16 cellular contexts compared by ENCODE assay signal in genomic region chr11:60710482-60710881, GRCh38. TPM values are rescaled to one million over a fixed set of nuclear protein-coding genes. Genes with fewer than 3 reads are reported as not detected.
DNase-seq lines count a peak whose midpoint lies in the region; ATAC-seq and TF ChIP-seq lines count a peak whose summit lies in the region.
"Had no signal": no experiment of that assay in that cellular context is flagged by ENCODE, and none has a peak within 500 bp of the region (broad histone marks: within the 10 kb centered on the region; RNA-seq: fewer than 3 reads in every experiment).

No MANE protein-coding gene starts in this region.

- H3K4me1 ChIP-seq in body of pancreas: peaks cover 12% of the 10 kb centered on the region

- H3K4me1 Mint-ChIP-seq in neural crest cell: no peaks in the 10 kb centered on the region
- H3K4me1 Mint-ChIP-seq: activated CD4-positive, alpha-beta memory T cell treated with anti-CD3 and anti-CD28 coated beads, Interleukin-2, amount 10 ng/mL, durations not matched to agents 7 days and 5 days; immature natural killer cell had no signal

- H3K9me3 Mint-ChIP-seq in neural crest cell: no peaks in the 10 kb centered on the region
- H3K9me3 Mint-ChIP-seq: activated CD4-positive, alpha-beta memory T cell treated with anti-CD3 and anti-CD28 coated beads, Interleukin-2, amount 10 ng/mL, durations not matched to agents 7 days and 5 days; activated T-helper 2 cell treated with anti-CD3 and anti-CD28 coated beads, Interferon-gamma antibody, Interleukin-2, Interleukin-4, amounts not matched to agents 10 μg/mL and 5 μg/mL and 100 μg/mL, durations not matched to agents 14 hours and 24 hours and 36 hours; immature natural killer cell had no signal

- H3K4me3 ChIP-seq in body of pancreas: no peak overlapping the region

- no peak for TF ChIP-seq POLR2A in body of pancreas (IDR thresholded peaks at IDR 0.05)

- H3K27me3 ChIP-seq in body of pancreas: no peaks in the 10 kb centered on the region

- H3K36me3 Mint-ChIP-seq in neural crest cell (ENCODE audit: low read depth): no peaks in the 10 kb centered on the region
- H3K36me3 Mint-ChIP-seq: immature natural killer cell had no signal

- TF ChIP-seq CTCF in GM12873 (IDR thresholded peaks at IDR 0.05; ENCODE audit: insufficient read depth, low read depth, low read length, missing control alignments): peak; percentile 10
- TF ChIP-seq CTCF in LNCAP (IDR thresholded peaks at IDR 0.05): peak; percentile 36; the same call in 1 of the 2 replicates
- peak; percentile 29 for TF ChIP-seq CTCF in neural crest cell (conservative IDR thresholded peaks at IDR 0.05)
- TF ChIP-seq CTCF in body of pancreas (IDR thresholded peaks at IDR 0.05): peak in 1 of 7 experiments; percentile 5

- peak overlapping the region in 1 of 4 donors; percentile 13 for H3K27ac ChIP-seq in body of pancreas

- H3K27ac Mint-ChIP-seq in neural crest cell (ENCODE audit: unreplicated experiment): no peak overlapping the region
- H3K27ac Mint-ChIP-seq: activated CD4-positive, alpha-beta memory T cell treated with anti-CD3 and anti-CD28 coated beads, Interleukin-2, amount 10 ng/mL, durations not matched to agents 7 days and 5 days; activated T-helper 2 cell treated with anti-CD3 and anti-CD28 coated beads, Interferon-gamma antibody, Interleukin-2, Interleukin-4, amounts not matched to agents 10 μg/mL and 5 μg/mL and 100 μg/mL, durations not matched to agents 14 hours and 24 hours and 36 hours; immature natural killer cell had no signal

- peaks cover 8% of the 10 kb centered on the region for H3K27me3 Mint-ChIP-seq in neural crest cell (ENCODE audit: low read depth)

- WGBS in body of pancreas, 2 donors: 71 to 72% methylated on average over 4 of the region's 4 CpGs

- ATAC-seq in body of pancreas (no peak), GM21360 (IDR thresholded peaks at IDR 0.05; ENCODE audit: unreplicated experiment) (no peak), GM18861 (IDR thresholded peaks at IDR 0.05; ENCODE audit: unreplicated experiment) (no peak), HG03460 (IDR thresholded peaks at IDR 0.05; ENCODE audit: unreplicated experiment) (no peak)

- no peaks in the 10 kb centered on the region for H3K36me3 ChIP-seq in body of pancreas (replicated peaks in 1 of 2; ENCODE audit: insufficient read depth in 1 of 2, low read depth in 2 of 2)

- intact Hi-C loops in body of pancreas (cut with DNase I): no loop called here

- H3K4me3 Mint-ChIP-seq in neural crest cell: no peak overlapping the region
- H3K4me3 Mint-ChIP-seq: activated CD4-positive, alpha-beta memory T cell treated with anti-CD3 and anti-CD28 coated beads, Interleukin-2, amount 10 ng/mL, durations not matched to agents 7 days and 5 days; immature natural killer cell had no signal

- DNase-seq in cerebellar cortex (ENCODE audit: low spot score): peak; percentile 2
- no peak for DNase-seq in neural crest cell (ENCODE audit: low read depth, low spot score)
- no peak for DNase-seq in body of pancreas
- DNase-seq: activated CD4-positive, alpha-beta memory T cell treated with anti-CD3 and anti-CD28 coated beads, Interleukin-2, amount 10 ng/mL, durations not matched to agents 7 days and 5 days; amygdala; immature natural killer cell; RPMI8226 had no signal

- H3K9me3 ChIP-seq in body of pancreas: no peaks in the 10 kb centered on the region

RNA-seq across cellular contexts. Expression of gene MS4A8, which starts 11.1 kb away (rescaled TPM):
- not detected in 2 replicates for total RNA-seq in neural crest cell
- total RNA-seq in body of pancreas: 1 to 10 TPM in 1 of 2 donors, not detected in 1; 6.5 TPM
- total RNA-seq: activated CD4-positive, alpha-beta memory T cell treated with anti-CD3 and anti-CD28 coated beads, Interleukin-2, amount 10 ng/mL, durations not matched to agents 7 days and 5 days; activated T-helper 2 cell treated with anti-CD3 and anti-CD28 coated beads, Interferon-gamma antibody, Interleukin-2, Interleukin-4, amounts not matched to agents 10 μg/mL and 5 μg/mL and 100 μg/mL, durations not matched to agents 14 hours and 24 hours and 36 hours; fibroblast of villous mesenchyme; NCI-H460; osteocyte had no signal

RNA-seq across cellular contexts. Expression of gene MS4A18, which starts 14.0 kb away (rescaled TPM):
- total RNA-seq in neural crest cell (not detected in 2 replicates), body of pancreas (not detected)
- total RNA-seq: activated CD4-positive, alpha-beta memory T cell treated with anti-CD3 and anti-CD28 coated beads, Interleukin-2, amount 10 ng/mL, durations not matched to agents 7 days and 5 days; activated T-helper 2 cell treated with anti-CD3 and anti-CD28 coated beads, Interferon-gamma antibody, Interleukin-2, Interleukin-4, amounts not matched to agents 10 μg/mL and 5 μg/mL and 100 μg/mL, durations not matched to agents 14 hours and 24 hours and 36 hours; fibroblast of villous mesenchyme; NCI-H460; osteocyte had no signal

RNA-seq across cellular contexts. Expression of gene MS4A15, which starts 46.2 kb away (rescaled TPM):
- not detected in 2 replicates for total RNA-seq in neural crest cell
- not detected for total RNA-seq in body of pancreas
- total RNA-seq: activated CD4-positive, alpha-beta memory T cell treated with anti-CD3 and anti-CD28 coated beads, Interleukin-2, amount 10 ng/mL, durations not matched to agents 7 days and 5 days; activated T-helper 2 cell treated with anti-CD3 and anti-CD28 coated beads, Interferon-gamma antibody, Interleukin-2, Interleukin-4, amounts not matched to agents 10 μg/mL and 5 μg/mL and 100 μg/mL, durations not matched to agents 14 hours and 24 hours and 36 hours; fibroblast of villous mesenchyme; NCI-H460; osteocyte had no signal
